10 cellular contexts compared by ENCODE assay signal in genomic region chr21:36310016-36310415, GRCh38. TPM values are rescaled to one million over a fixed set of nuclear protein-coding genes. Genes with fewer than 3 reads are reported as not detected.
A peak's percentile ranks its signal among the peaks of the same experiment; 100 is the strongest.
DNase-seq lines count a peak whose midpoint lies in the region; ATAC-seq and TF ChIP-seq lines count a peak whose summit lies in the region.
"Had no signal": no experiment of that assay in that cellular context is flagged by ENCODE, and none has a peak within 500 bp of the region (broad histone marks: within the 10 kb centered on the region; RNA-seq: fewer than 3 reads in every experiment).

No MANE protein-coding gene starts in this region.

- peaks cover 4% of the 10 kb centered on the region for H3K9me3 Mint-ChIP-seq in CD8-positive, alpha-beta T cell
- H3K9me3 Mint-ChIP-seq in activated T-helper 1 cell treated with anti-CD3 and anti-CD28 coated beads, Interleukin-12 subunit alpha, Interleukin-12 subunit beta, Interleukin-2, Interleukin-4 antibody, amounts not matched to agents 30 ng/mL and 10 ng/mL and 1 ng/mL, durations not matched to agents 14 hours and 24 hours and 36 hours, result peaks cover 12% of the 10 kb centered on the region

- H3K27ac ChIP-seq in CD8-positive, alpha-beta T cell (ENCODE audit: low read depth, low read length), result no peak overlapping the region
- H3K27ac ChIP-seq in stomach, result no peak overlapping the region
- H3K27ac ChIP-seq: gastrocnemius medialis had no signal

- no peak for TF ChIP-seq POLR2A in stomach (IDR thresholded peaks at IDR 0.05)

- POLR2A ChIA-PET in CD8-positive, alpha-beta T cell (lab: Charles Lee), result no interaction called here

- no peaks in the 10 kb centered on the region for H3K9me3 ChIP-seq in CD8-positive, alpha-beta T cell (ENCODE audit: low read length)
- H3K9me3 ChIP-seq in stomach, result peaks cover 0 to 11% (median 5%) of the 10 kb centered on the region in 4 donors
- H3K9me3 ChIP-seq: gastrocnemius medialis had no signal

- TF ChIP-seq EP300 in stomach (IDR thresholded peaks at IDR 0.05), result no peak

- DNase-seq in CD8-positive, alpha-beta T cell, result peak in 1 of 7 experiments; percentile 32
- DNase-seq in activated T-helper 1 cell treated with anti-CD3 and anti-CD28 coated beads, Interleukin-12 subunit alpha, Interleukin-12 subunit beta, Interleukin-2, Interleukin-4 antibody, amounts not matched to agents 30 ng/mL and 10 ng/mL and 1 ng/mL, durations not matched to agents 14 hours and 24 hours and 36 hours (ENCODE audit: low spot score), result no peak
- DNase-seq in midbrain (lab: John Stamatoyannopoulos, UW), result no peak
- DNase-seq in medulla oblongata (ENCODE audit: extremely low spot score), result no peak
- no peak for DNase-seq in DMS153 (lab: John Stamatoyannopoulos, UW)
- no peak for DNase-seq in stomach
- DNase-seq: gastrocnemius medialis had no signal

- 70 to 92% (median 84%) methylated on average over 7 of the region's 7 CpGs for WGBS in stomach, 5 donors

- no peak overlapping the region for H3K4me3 ChIP-seq in CD8-positive, alpha-beta T cell (ENCODE audit: low read depth, low read length)
- H3K4me3 ChIP-seq in stomach, result no peak overlapping the region
- H3K4me3 ChIP-seq: gastrocnemius medialis had no signal

- peak; percentile 78 for ATAC-seq in CD8-positive, alpha-beta T cell
- peak; percentile 75 for ATAC-seq in GM19372 (IDR thresholded peaks at IDR 0.05; ENCODE audit: low read depth, unreplicated experiment)
- ATAC-seq in HG03159 (IDR thresholded peaks at IDR 0.05; ENCODE audit: unreplicated experiment), result peak; percentile 77
- ATAC-seq: gastrocnemius medialis had no signal

- no peaks in the 10 kb centered on the region for H3K27me3 ChIP-seq in CD8-positive, alpha-beta T cell (ENCODE audit: insufficient read depth, low read length)
- H3K27me3 ChIP-seq in stomach, result no peaks in the 10 kb centered on the region
- H3K27me3 ChIP-seq: gastrocnemius medialis had no signal

- no peaks in the 10 kb centered on the region for H3K4me1 ChIP-seq in CD8-positive, alpha-beta T cell (ENCODE audit: insufficient read depth, low read length)
- no peaks in the 10 kb centered on the region for H3K4me1 ChIP-seq in stomach
- H3K4me1 ChIP-seq: gastrocnemius medialis had no signal

- CTCF ChIA-PET in CD8-positive, alpha-beta T cell (lab: Charles Lee), result interaction anchor here (0.7 to 0.9 kb wide), 2 partner anchors 17 to 22 kb away, joined by 3 to 4 read pairs; no protein-coding TSS in a partner anchor

- peak overlapping the region; percentile 63 for H3K27ac Mint-ChIP-seq in CD8-positive, alpha-beta T cell
- peak overlapping the region; percentile 29 for H3K27ac Mint-ChIP-seq in activated T-helper 1 cell treated with anti-CD3 and anti-CD28 coated beads, Interleukin-12 subunit alpha, Interleukin-12 subunit beta, Interleukin-2, Interleukin-4 antibody, amounts not matched to agents 30 ng/mL and 10 ng/mL and 1 ng/mL, durations not matched to agents 14 hours and 24 hours and 36 hours

- H3K36me3 ChIP-seq in CD8-positive, alpha-beta T cell (ENCODE audit: insufficient read depth, low read length), result no peaks in the 10 kb centered on the region
- H3K36me3 ChIP-seq in stomach, result no peaks in the 10 kb centered on the region
- H3K36me3 ChIP-seq: gastrocnemius medialis had no signal

- peak overlapping the region; percentile 16 for H3K4me3 Mint-ChIP-seq in CD8-positive, alpha-beta T cell
- no peak overlapping the region for H3K4me3 Mint-ChIP-seq in activated T-helper 1 cell treated with anti-CD3 and anti-CD28 coated beads, Interleukin-12 subunit alpha, Interleukin-12 subunit beta, Interleukin-2, Interleukin-4 antibody, amounts not matched to agents 30 ng/mL and 10 ng/mL and 1 ng/mL, durations not matched to agents 14 hours and 24 hours and 36 hours
- H3K4me3 Mint-ChIP-seq: brain had no signal

- no peaks in the 10 kb centered on the region for H3K27me3 Mint-ChIP-seq in CD8-positive, alpha-beta T cell (ENCODE audit: low read depth)
- H3K27me3 Mint-ChIP-seq in activated T-helper 1 cell treated with anti-CD3 and anti-CD28 coated beads, Interleukin-12 subunit alpha, Interleukin-12 subunit beta, Interleukin-2, Interleukin-4 antibody, amounts not matched to agents 30 ng/mL and 10 ng/mL and 1 ng/mL, durations not matched to agents 14 hours and 24 hours and 36 hours (ENCODE audit: insufficient read depth), result peaks cover 6% of the 10 kb centered on the region

- intact Hi-C loops in CD8-positive, alpha-beta T cell (cut with DNase I, micrococcal nuclease), result no loop called here
- intact Hi-C loops in activated T-helper 1 cell treated with anti-CD3 and anti-CD28 coated beads, Interleukin-12 subunit alpha, Interleukin-12 subunit beta, Interleukin-2, Interleukin-4 antibody, amounts not matched to agents 30 ng/mL and 10 ng/mL and 1 ng/mL, durations not matched to agents 14 hours and 24 hours and 36 hours (cut with micrococcal nuclease), result loop anchor here (1.0 kb wide), 3 partner anchors 10 to 21 kb away; partner anchors contain the start of gene MORC3
- intact Hi-C loops in stomach (cut with DNase I; ENCODE audit: low total_unique reads), result no loop called here

- no peak for TF ChIP-seq CTCF in CD8-positive, alpha-beta T cell (IDR thresholded peaks at IDR 0.05)
- no peak for TF ChIP-seq CTCF in stomach (IDR thresholded peaks at IDR 0.05)

- H3K36me3 Mint-ChIP-seq in CD8-positive, alpha-beta T cell, result no peaks in the 10 kb centered on the region
- peaks cover 4% of the 10 kb centered on the region for H3K36me3 Mint-ChIP-seq in activated T-helper 1 cell treated with anti-CD3 and anti-CD28 coated beads, Interleukin-12 subunit alpha, Interleukin-12 subunit beta, Interleukin-2, Interleukin-4 antibody, amounts not matched to agents 30 ng/mL and 10 ng/mL and 1 ng/mL, durations not matched to agents 14 hours and 24 hours and 36 hours (ENCODE audit: low read depth)
- H3K36me3 Mint-ChIP-seq: brain had no signal

- H3K4me1 Mint-ChIP-seq in CD8-positive, alpha-beta T cell (ENCODE audit: low read depth), result peaks cover 5% of the 10 kb centered on the region
- peaks cover 6% of the 10 kb centered on the region for H3K4me1 Mint-ChIP-seq in activated T-helper 1 cell treated with anti-CD3 and anti-CD28 coated beads, Interleukin-12 subunit alpha, Interleukin-12 subunit beta, Interleukin-2, Interleukin-4 antibody, amounts not matched to agents 30 ng/mL and 10 ng/mL and 1 ng/mL, durations not matched to agents 14 hours and 24 hours and 36 hours (ENCODE audit: low read depth)
- H3K4me1 Mint-ChIP-seq: brain had no signal

RNA-seq across cellular contexts. Expression of gene MORC3, which starts 10.0 kb away (rescaled TPM):
- total RNA-seq in CD8-positive, alpha-beta T cell, result 10 to 100 TPM; 48.7 to 52.1 TPM
- total RNA-seq in activated T-helper 1 cell treated with anti-CD3 and anti-CD28 coated beads, Interleukin-12 subunit alpha, Interleukin-12 subunit beta, Interleukin-2, Interleukin-4 antibody, amounts not matched to agents 30 ng/mL and 10 ng/mL and 1 ng/mL, durations not matched to agents 14 hours and 24 hours and 36 hours, result 22.1 and 23.5 TPM in 2 replicates
- 10 to 100 TPM; 11.9 to 95.1 (median 57.8) TPM for total RNA-seq in stomach
- 10 to 100 TPM in 2 of 3 donors, 1 to 10 TPM in 1; 8.0 to 14.2 (median 11.0) TPM for polyA plus RNA-seq in stomach
